Comparison of ENCODE assay signal across 1 cellular context in genomic region chr1:3453203-3453761, GRCh38.
A peak's percentile ranks its signal among the peaks of the same experiment; 100 is the strongest.
TF ChIP-seq lines count a peak whose summit lies in the region.

No MANE protein-coding gene starts in this region.

TF ChIP-seq in neural cell, 6 proteins besides CTCF, POLR2A, EP300 and RAD21 (continued from another document):
- TF ChIP-seq REST (IDR thresholded peaks at IDR 0.05; ENCODE audit: borderline replicate concordance) (no peak), EZH2 (IDR thresholded peaks at IDR 0.05; ENCODE audit: borderline replicate concordance, insufficient read depth, low read length, poor library complexity, severe bottlenecking) (no peak), POLR2AphosphoS5 (IDR thresholded peaks at IDR 0.05) (no peak), SMC3 (conservative IDR thresholded peaks at IDR 0.05; ENCODE audit: poor library complexity) (peak; percentile 82), MXI1 (conservative IDR thresholded peaks at IDR 0.05; ENCODE audit: poor library complexity, severe bottlenecking) (no peak)
TF ChIP-seq in neural cell: peak in this region for 1.
